8 cellular contexts compared by ENCODE assay signal in the genomic region with DNA sequence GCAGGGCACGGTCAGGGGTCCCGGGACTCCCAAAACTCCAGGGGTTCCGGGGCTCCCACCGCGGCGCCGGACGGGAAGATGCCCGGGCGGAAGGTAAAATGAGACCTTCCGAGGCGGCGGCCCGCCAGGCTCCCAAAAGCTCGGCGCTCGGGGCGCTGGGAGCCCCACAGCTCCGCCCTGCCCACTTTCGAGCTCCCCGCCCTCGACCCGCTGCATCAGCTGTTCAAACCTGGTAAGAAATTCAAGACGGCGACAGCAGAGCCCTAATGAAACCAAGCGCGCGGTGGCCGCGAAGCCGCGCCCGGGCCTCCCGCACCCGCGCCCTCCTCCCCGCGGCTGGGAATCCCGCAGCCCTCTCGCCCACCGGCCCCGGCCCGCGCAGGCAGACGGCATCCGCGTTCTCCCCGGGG. TPM values are rescaled to one million over a fixed set of nuclear protein-coding genes. Genes with fewer than 3 reads are reported as not detected.
DNase-seq lines count a peak whose midpoint lies in the region; ATAC-seq, FAIRE-seq and TF ChIP-seq lines count a peak whose summit lies in the region.

No MANE protein-coding gene starts in this region.

- peak; percentile 20 to 50 (median 32) for DNase-seq in CD4-positive, alpha-beta T cell
- DNase-seq in H54 (ENCODE audit: insufficient read length, low spot score) (peak; percentile 70), RWPE2 (ENCODE audit: low spot score) (peak; percentile 70), GM12878 (ENCODE audit: low read depth, low spot score) (no peak), kidney (peak; percentile 79), NCI-H2081 (lab: John Stamatoyannopoulos, UW) (no peak)
- peak; percentile 22 for DNase-seq in stimulated activated CD8-positive, alpha-beta memory T cell treated with anti-CD3 and anti-CD28 coated beads, Interleukin-12 subunit alpha, Interleukin-12 subunit beta, amount 100 ng/mL, for 4 hours (ENCODE audit: low read depth)

- H3K36me3 Mint-ChIP-seq in CD4-positive, alpha-beta T cell (ENCODE audit: low read depth) = no peaks in the 10 kb centered on the region

- TF ChIP-seq CTCF in CD4-positive, alpha-beta T cell (IDR thresholded peaks at IDR 0.05) = no peak
- TF ChIP-seq CTCF in RWPE2 (IDR thresholded peaks at IDR 0.05; ENCODE audit: poor library complexity, severe bottlenecking) (no peak), GM12878 (IDR thresholded peaks at IDR 0.05 in 2 of 3, conservative IDR thresholded peaks at IDR 0.05 in 1 of 3; ENCODE audit: control insufficient read depth in 2 of 3, extremely low read depth in 1 of 3, insufficient read depth in 1 of 3, low read depth in 3 of 3, low read length in 3 of 3) (no peak), kidney (IDR thresholded peaks at IDR 0.05; ENCODE audit: borderline replicate concordance, extremely low read depth, insufficient read depth) (no peak)

- peaks cover 65% of the 10 kb centered on the region for H3K27me3 Mint-ChIP-seq in CD4-positive, alpha-beta T cell

- H3K4me3 Mint-ChIP-seq in CD4-positive, alpha-beta T cell = peak overlapping the region; percentile 87

- TF ChIP-seq POLR2A in H54 (IDR thresholded peaks at IDR 0.05; ENCODE audit: low read depth, low read length) (no peak), GM12878 (IDR thresholded peaks at IDR 0.05; ENCODE audit: low read depth, low read length) (no peak)

- no peaks in the 10 kb centered on the region for H3K79me2 ChIP-seq in GM12878 (ENCODE audit: control insufficient read depth, insufficient read depth, low read length)

- H3K9ac ChIP-seq in GM12878 (ENCODE audit: control insufficient read depth, insufficient read depth, low read length) = no peak overlapping the region; the same call in 1 of the 2 replicates
- H3K9ac ChIP-seq in kidney (ENCODE audit: low read length in 2 of 2) = no peak overlapping the region

- H4K20me1 ChIP-seq in GM12878 (ENCODE audit: control insufficient read depth, insufficient read depth) = no peaks in the 10 kb centered on the region

- RAD21 ChIA-PET in GM12878 (lab: Charles Lee; ENCODE audit: unreplicated experiment) = no interaction called here

- CTCF ChIA-PET in CD4-positive, alpha-beta T cell (lab: Charles Lee) = interaction anchor here (0.6 to 1.5 kb wide), 2 partner anchors 11 to 381 kb away, joined by 3 to 4 read pairs; no protein-coding TSS in a partner anchor
- CTCF ChIA-PET in GM12878 (lab: Yijun Ruan, JAX) = no interaction called here

- FAIRE-seq in H54 (lab: Jason Lieb, UNC) (no peak), GM12878 (lab: Jason Lieb, UNC) (no peak), kidney (lab: Jason Lieb, UNC) (no peak)

- peak overlapping the region; percentile 87 for H2AFZ ChIP-seq in GM12878 (ENCODE audit: control insufficient read depth, low read depth, low read length)

- intact Hi-C loops in CD4-positive, alpha-beta T cell (cut with DNase I, micrococcal nuclease) = loop anchor here in 1 of 2 experiments (2.0 kb wide), 1 partner anchor 64 kb away; no protein-coding TSS in a partner anchor
- intact Hi-C loops in GM12878 (cut with micrococcal nuclease; ENCODE audit: unreplicated experiment) (no loop called here), kidney (cut with DNase I) (no loop called here)

- no peak for TF ChIP-seq EP300 in GM12878 (IDR thresholded peaks at IDR 0.05; ENCODE audit: borderline replicate concordance in 1 of 2, control insufficient read depth in 1 of 2, low read depth in 2 of 2, low read length in 2 of 2)

- BruUV-seq in GM12878 (replicated peaks; lab: Mats Ljungman, UMichigan) = no TSS peak

- H3K27ac Mint-ChIP-seq in CD4-positive, alpha-beta T cell = no peak overlapping the region

- peak overlapping the region; percentile 83 for H3K4me2 ChIP-seq in GM12878 (ENCODE audit: control insufficient read depth, insufficient read depth)

- no peak overlapping the region for H3K27ac ChIP-seq in CD4-positive, alpha-beta T cell (ENCODE audit: low read depth, low read length)
- H3K27ac ChIP-seq in RWPE2 (ENCODE audit: poor library complexity, severe bottlenecking) = peak overlapping the region; percentile 0
- H3K27ac ChIP-seq in GM12878 (ENCODE audit: control insufficient read depth, insufficient read depth) = no peak overlapping the region
- H3K27ac ChIP-seq in kidney (ENCODE audit: low read depth in 2 of 2, low read length in 2 of 2) = no peak overlapping the region

- H3K4me1 ChIP-seq in RWPE2 (ENCODE audit: insufficient read depth, poor library complexity, severe bottlenecking) (peaks cover 9% of the 10 kb centered on the region), GM12878 (ENCODE audit: control insufficient read depth, insufficient read depth, low read length) (peaks cover 7% of the 10 kb centered on the region), kidney (ENCODE audit: control insufficient read depth in 1 of 2, insufficient read depth in 1 of 2, low read depth in 1 of 2, low read length in 2 of 2) (peaks cover 0 to 2% of the 10 kb centered on the region in 2 donors)

- no peaks in the 10 kb centered on the region for H3K9me3 ChIP-seq in CD4-positive, alpha-beta T cell (ENCODE audit: control insufficient read depth, low read length)
- no peaks in the 10 kb centered on the region for H3K9me3 ChIP-seq in RWPE2 (ENCODE audit: severe bottlenecking)
- no peaks in the 10 kb centered on the region for H3K9me3 ChIP-seq in GM12878 (replicated peaks; ENCODE audit: control insufficient read depth, insufficient read depth, low read length)
- no peaks in the 10 kb centered on the region for H3K9me3 ChIP-seq in kidney (ENCODE audit: control insufficient read depth in 1 of 2, low read length in 2 of 2)

- 2% methylated on average over 35 of the region's 48 CpGs for WGBS in GM12878 (ENCODE audit: insufficient coverage, insufficient replicate concordance, low lambda C conversion rate, missing lambda C conversion rate)

- no peak for TF ChIP-seq RAD21 in GM12878 (IDR thresholded peaks at IDR 0.05; ENCODE audit: insufficient read depth, low read depth, low read length)

- H3K4me1 Mint-ChIP-seq in CD4-positive, alpha-beta T cell (ENCODE audit: low read depth) = peaks cover 6% of the 10 kb centered on the region

- no peaks in the 10 kb centered on the region for H3K36me3 ChIP-seq in RWPE2 (ENCODE audit: low read depth)
- H3K36me3 ChIP-seq in GM12878 (ENCODE audit: control insufficient read depth in 2 of 2, insufficient read depth in 2 of 2, low read length in 1 of 2) = no peaks in the 10 kb centered on the region
- H3K36me3 ChIP-seq in kidney (ENCODE audit: control insufficient read depth in 1 of 2, insufficient read depth in 2 of 2, low read length in 2 of 2) = no peaks in the 10 kb centered on the region

- in situ Hi-C loops in GM12878 (cut with MboI) = no loop called here

- peak; percentile 73 for ATAC-seq in CD4-positive, alpha-beta T cell (ENCODE audit: poor library complexity)
- peak; percentile 17; the same call in 2 of the 3 replicates for ATAC-seq in RWPE2 (ENCODE audit: low read depth)
- ATAC-seq in GM12878 = peak; percentile 71
- no peak for ATAC-seq in HG03280 (IDR thresholded peaks at IDR 0.05; ENCODE audit: unreplicated experiment)

- POLR2A ChIA-PET in CD4-positive, alpha-beta T cell (lab: Charles Lee) = interaction anchor here (0.9 to 2.6 kb wide), 5 partner anchors 8 to 81 kb away, joined by 3 to 13 read pairs (median 5); no protein-coding TSS in a partner anchor
- POLR2A ChIA-PET in GM12878 (lab: Charles Lee) = no interaction called here

- H3K9me3 Mint-ChIP-seq in CD4-positive, alpha-beta T cell = no peaks in the 10 kb centered on the region

- H3K4me3 ChIP-seq in RWPE2 (ENCODE audit: severe bottlenecking) (peak overlapping the region; percentile 57), GM12878 (peak overlapping the region; percentile 75), kidney (ENCODE audit: low read length in 2 of 2) (peak overlapping the region in 1 of 2 donors; percentile 57)

- peaks cover 50% of the 10 kb centered on the region for H3K27me3 ChIP-seq in CD4-positive, alpha-beta T cell (ENCODE audit: control insufficient read depth, insufficient read depth, low read length)
- H3K27me3 ChIP-seq in RWPE2 (ENCODE audit: insufficient read depth, poor library complexity, severe bottlenecking) (peaks cover 6% of the 10 kb centered on the region), GM12878 (replicated peaks in 1 of 2; ENCODE audit: control insufficient read depth in 2 of 2, insufficient read depth in 2 of 2, low read length in 1 of 2) (peaks cover 6 to 19% of the 10 kb centered on the region in 2 experiments)

- SMC1A ChIA-PET in GM12878 (lab: Charles Lee; ENCODE audit: uncharacterized antibody, unreplicated experiment) = interaction anchor here (0.5 kb wide), 1 partner anchor 81 kb away, joined by 3 read pairs; no protein-coding TSS in a partner anchor

RNA-seq across cellular contexts. Expression of a gene that starts 0.4 kb away (rescaled TPM):
- under 1 TPM; 0.08 to 0.60 TPM for total RNA-seq in CD4-positive, alpha-beta T cell
- 0.98 and 1.8 TPM in 2 replicates for total RNA-seq in GM12878 (2013; cell fraction: nucleolus; rRNA removed)
- total RNA-seq in GM12878 (2014; rRNA removed) (0.76 and 1.6 TPM in 2 replicates), GM12878 (2014; rRNA removed; fragmentation: Illumina TruSeq; extraction: Trizol) (0.28 and 0.40 TPM in 2 replicates), GM12878 (2021) (1.9 and 2.3 TPM in 2 replicates), kidney (7.6 TPM)
- polyA plus RNA-seq in GM12878 (2011; ENCODE audit: low read depth) = 0.13 TPM
- polyA plus RNA-seq in GM12878 (2011; rRNA removed) (0.07 TPM in 1 of 2 replicates, not detected in the other), GM12878 (2014; fragmentation: Illumina TruSeq; extraction: Trizol) (0.10 and 0.78 TPM in 2 replicates), GM12878 (2014; fragmentation: Nextera tagmentation; extraction: Ambion mirVana) (under 1 TPM; 0.15 to 0.18 TPM), GM12878 (2014; rRNA removed) (1.5 and 2.0 TPM in 2 replicates), GM12878 (2016; fragmentation: Nextera tagmentation; extraction: Ambion mirVana) (1 to 10 TPM; 1.5 to 1.9 TPM), kidney (ENCODE audit: insufficient read depth, low read depth, low replicate concordance) (14.8 TPM)
- 0.08 and 0.09 TPM in 2 replicates for polyA plus RNA-seq in GM12878 (2011; cell fraction: cytosol; rRNA removed)
- 0.78 and 0.94 TPM in 2 replicates for polyA plus RNA-seq in GM12878 (2011; cell fraction: nucleus; rRNA removed)
- polyA plus RNA-seq in GM12878 (2012) = 0.46 TPM in 2 replicates
- polyA minus RNA-seq in GM12878 (2011; rRNA and poly(A)+ RNA removed) = not detected in 2 replicates
- polyA minus RNA-seq in GM12878 (2011; cell fraction: cytosol; rRNA and poly(A)+ RNA removed) = not detected in 2 replicates
- polyA minus RNA-seq in GM12878 (2011; cell fraction: nucleus; rRNA and poly(A)+ RNA removed) = 0.12 and 0.38 TPM in 2 replicates

RNA-seq across cellular contexts. Expression of a gene that starts 29.3 kb away (rescaled TPM):
- total RNA-seq in CD4-positive, alpha-beta T cell = 10 to 100 TPM; 17.8 to 19.5 TPM
- 19.1 and 22.1 TPM in 2 replicates for total RNA-seq in GM12878 (2013; cell fraction: nucleolus; rRNA removed)
- total RNA-seq in GM12878 (2014; rRNA removed) (79.8 and 91.8 TPM in 2 replicates), GM12878 (2014; rRNA removed; fragmentation: Illumina TruSeq; extraction: Trizol) (46.5 and 48.4 TPM in 2 replicates), GM12878 (2021) (78.7 and 86.1 TPM in 2 replicates), kidney (59.7 TPM)
- 25.0 TPM for polyA plus RNA-seq in GM12878 (2011; ENCODE audit: low read depth)
- polyA plus RNA-seq in GM12878 (2011; rRNA removed) (29.1 and 38.5 TPM in 2 replicates), GM12878 (2014; fragmentation: Illumina TruSeq; extraction: Trizol) (30.8 and 44.4 TPM in 2 replicates), GM12878 (2014; fragmentation: Nextera tagmentation; extraction: Ambion mirVana) (10 to 100 TPM in 1 of 2 experiments, 1 to 10 TPM in 1; 5.5 to 30.2 TPM), GM12878 (2014; rRNA removed) (91.2 and 103 TPM in 2 replicates), GM12878 (2016; fragmentation: Nextera tagmentation; extraction: Ambion mirVana) (100 to 1,000 TPM; 112 to 124 TPM), kidney (ENCODE audit: insufficient read depth, low read depth, low replicate concordance) (81.1 TPM)
- 54.5 and 77.0 TPM in 2 replicates for polyA plus RNA-seq in GM12878 (2011; cell fraction: cytosol; rRNA removed)
- polyA plus RNA-seq in GM12878 (2011; cell fraction: nucleus; rRNA removed) = 44.6 and 49.7 TPM in 2 replicates
- polyA plus RNA-seq in GM12878 (2012) = 43.1 and 47.7 TPM in 2 replicates
- polyA minus RNA-seq in GM12878 (2011; rRNA and poly(A)+ RNA removed) = 8.0 and 22.7 TPM in 2 replicates
- polyA minus RNA-seq in GM12878 (2011; cell fraction: cytosol; rRNA and poly(A)+ RNA removed) = 6.1 and 6.5 TPM in 2 replicates
- 3.1 and 7.1 TPM in 2 replicates for polyA minus RNA-seq in GM12878 (2011; cell fraction: nucleus; rRNA and poly(A)+ RNA removed)

RNA-seq across cellular contexts. Expression of a gene that starts 34.1 kb away (rescaled TPM):
- 10 to 100 TPM; 40.7 to 43.4 TPM for total RNA-seq in CD4-positive, alpha-beta T cell
- 81.6 and 86.8 TPM in 2 replicates for total RNA-seq in GM12878 (2013; cell fraction: nucleolus; rRNA removed)
- total RNA-seq in GM12878 (2014; rRNA removed) (38.7 and 41.1 TPM in 2 replicates), GM12878 (2014; rRNA removed; fragmentation: Illumina TruSeq; extraction: Trizol) (28.3 and 31.2 TPM in 2 replicates), GM12878 (2021) (40.2 and 55.2 TPM in 2 replicates), kidney (81.8 TPM)
- 25.0 TPM for polyA plus RNA-seq in GM12878 (2011; ENCODE audit: low read depth)
- polyA plus RNA-seq in GM12878 (2011; rRNA removed) (27.8 and 40.7 TPM in 2 replicates), GM12878 (2014; fragmentation: Illumina TruSeq; extraction: Trizol) (9.5 and 21.0 TPM in 2 replicates), GM12878 (2014; fragmentation: Nextera tagmentation; extraction: Ambion mirVana) (1 to 10 TPM; 4.0 to 8.9 TPM), GM12878 (2014; rRNA removed) (40.8 and 45.0 TPM in 2 replicates), GM12878 (2016; fragmentation: Nextera tagmentation; extraction: Ambion mirVana) (10 to 100 TPM; 42.0 to 49.5 TPM), kidney (ENCODE audit: insufficient read depth, low read depth, low replicate concordance) (92.5 TPM)
- polyA plus RNA-seq in GM12878 (2011; cell fraction: cytosol; rRNA removed) = 40.9 and 41.6 TPM in 2 replicates
- polyA plus RNA-seq in GM12878 (2011; cell fraction: nucleus; rRNA removed) = 77.0 and 80.1 TPM in 2 replicates
- polyA plus RNA-seq in GM12878 (2012) = 34.0 and 39.2 TPM in 2 replicates
- polyA minus RNA-seq in GM12878 (2011; rRNA and poly(A)+ RNA removed) = 14.2 and 17.7 TPM in 2 replicates
- polyA minus RNA-seq in GM12878 (2011; cell fraction: cytosol; rRNA and poly(A)+ RNA removed) = 10.0 and 19.3 TPM in 2 replicates
- 10.9 and 14.4 TPM in 2 replicates for polyA minus RNA-seq in GM12878 (2011; cell fraction: nucleus; rRNA and poly(A)+ RNA removed)

Comparison
In these comparisons a context has a peak if more than half of its experiments do, and no peak if none do; other contexts are left out.
1. DNase-seq: peak in CD4-positive, alpha-beta T cell (10 of 10), H54 (single experiment), RWPE2 (single experiment), kidney (single experiment) and stimulated activated CD8-positive, alpha-beta memory T cell treated with anti-CD3 and anti-CD28 coated beads, Interleukin-12 subunit alpha, Interleukin-12 subunit beta, amount 100 ng/mL, for 4 hours (single experiment); none in GM12878 (single experiment) and NCI-H2081 (0 of 2).